9 cellular contexts compared by ENCODE assay signal in the genomic region with DNA sequence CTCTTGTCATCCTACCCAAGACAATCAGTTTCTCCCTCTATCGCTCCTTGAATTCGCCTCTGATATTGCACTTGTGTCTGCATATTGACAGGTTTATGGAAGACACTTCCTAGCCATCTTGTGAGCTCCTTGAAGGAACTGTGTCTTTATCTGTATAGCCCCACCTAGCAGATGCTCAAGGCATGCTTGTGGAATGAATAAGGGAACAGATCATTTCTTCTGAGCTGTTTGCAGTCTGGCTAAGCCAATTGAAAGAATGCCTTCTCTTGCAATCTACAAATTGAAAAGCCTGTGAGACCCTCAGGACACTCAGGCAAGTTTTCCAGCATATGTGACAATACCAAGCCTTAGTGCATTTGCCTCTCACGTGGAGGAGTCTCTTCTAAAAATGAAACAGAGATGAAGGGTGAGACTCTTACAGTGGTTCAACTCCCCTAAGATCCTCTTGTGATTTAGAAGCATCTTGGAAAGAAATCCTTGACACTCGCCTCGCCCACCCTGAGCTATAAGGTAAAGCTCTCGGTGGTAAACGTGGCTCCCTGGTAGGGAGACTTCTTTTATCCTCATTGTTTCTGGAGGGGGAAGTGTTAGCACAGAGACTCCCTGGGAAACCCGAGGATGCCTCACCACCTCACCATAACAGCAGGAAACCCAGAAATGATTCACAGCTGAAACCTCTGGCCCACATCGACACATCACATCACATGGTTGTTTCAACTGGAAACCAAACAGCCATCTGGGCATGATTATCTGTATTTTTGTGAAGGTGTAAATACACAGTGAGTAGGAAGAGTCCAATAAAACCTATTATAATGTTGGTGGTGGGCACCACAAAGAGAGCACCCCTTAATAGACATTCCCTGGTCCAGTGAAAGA.
A peak's percentile ranks its signal among the peaks of the same experiment; 100 is the strongest.
DNase-seq lines count a peak whose midpoint lies in the region; ATAC-seq lines count a peak whose summit lies in the region.
"Had no signal": no experiment of that assay in that cellular context is flagged by ENCODE, and none has a peak within 500 bp of the region (broad histone marks: within the 10 kb centered on the region; RNA-seq: fewer than 3 reads in every experiment).

No MANE protein-coding gene starts in this region.

- CTCF ChIA-PET in activated CD4-positive, alpha-beta T cell treated with anti-CD3 and anti-CD28 coated beads, Interleukin-2, amount 10 ng/mL, durations not matched to agents 7 days and 5 days (lab: Charles Lee): interaction anchor here (0.6 to 1.9 kb wide), 6 partner anchors 8 to 75 kb away, joined by 3 to 10 read pairs (median 4); no protein-coding TSS in a partner anchor

- H3K27me3 Mint-ChIP-seq in activated CD4-positive, alpha-beta T cell treated with anti-CD3 and anti-CD28 coated beads, Interleukin-2, amount 10 ng/mL, durations not matched to agents 7 days and 5 days: peaks cover 7% of the 10 kb centered on the region

- H3K79me2 ChIP-seq in ACC112 (ENCODE audit: control insufficient read depth, insufficient read depth, low read length, unreplicated experiment): no peaks in the 10 kb centered on the region

- H3K27me3 ChIP-seq in ACC112 (ENCODE audit: insufficient read depth, low read length): peaks cover 32% of the 10 kb centered on the region
- H3K27me3 ChIP-seq: vagina had no signal

- H3K4me1 ChIP-seq in ACC112 (ENCODE audit: control insufficient read depth, insufficient read depth, low read length, unreplicated experiment): peaks cover 17% of the 10 kb centered on the region

- H3K27ac Mint-ChIP-seq in activated CD4-positive, alpha-beta T cell treated with anti-CD3 and anti-CD28 coated beads, Interleukin-2, amount 10 ng/mL, durations not matched to agents 7 days and 5 days: peak overlapping the region; percentile 77

- peaks cover 7% of the 10 kb centered on the region for H3K9me3 Mint-ChIP-seq in activated CD4-positive, alpha-beta T cell treated with anti-CD3 and anti-CD28 coated beads, Interleukin-2, amount 10 ng/mL, durations not matched to agents 7 days and 5 days

- peak overlapping the region; percentile 87 for H3K27ac ChIP-seq in ACC112 (ENCODE audit: low read depth, low read length)
- H3K27ac ChIP-seq: vagina had no signal

- H3K4me3 Mint-ChIP-seq in activated CD4-positive, alpha-beta T cell treated with anti-CD3 and anti-CD28 coated beads, Interleukin-2, amount 10 ng/mL, durations not matched to agents 7 days and 5 days: peak overlapping the region; percentile 0

- DNase-seq in H4 (ENCODE audit: low spot score): peak; percentile 91
- peak; percentile 40 for DNase-seq in activated CD4-positive, alpha-beta T cell treated with anti-CD3 and anti-CD28 coated beads, Interleukin-2, amount 10 ng/mL, durations not matched to agents 7 days and 5 days
- DNase-seq in fibroblast of the conjunctiva (ENCODE audit: low read depth): peak; percentile 65
- peak; percentile 95 for DNase-seq in stromal cell of bone marrow (ENCODE audit: low read depth)
- no peak for DNase-seq in ureter (ENCODE audit: low spot score)

- POLR2A ChIA-PET in activated CD4-positive, alpha-beta T cell treated with anti-CD3 and anti-CD28 coated beads, Interleukin-2, amount 10 ng/mL, durations not matched to agents 7 days and 5 days (lab: Charles Lee): no interaction called here

- peaks cover 50% of the 10 kb centered on the region for H3K4me1 Mint-ChIP-seq in activated CD4-positive, alpha-beta T cell treated with anti-CD3 and anti-CD28 coated beads, Interleukin-2, amount 10 ng/mL, durations not matched to agents 7 days and 5 days

- ATAC-seq in HG02973 (IDR thresholded peaks at IDR 0.05; ENCODE audit: unreplicated experiment): no peak
- no peak for ATAC-seq in GM18867 (IDR thresholded peaks at IDR 0.05; ENCODE audit: unreplicated experiment)

- no peaks in the 10 kb centered on the region for H3K36me3 ChIP-seq in ACC112 (ENCODE audit: insufficient read depth, low read length)
- H3K36me3 ChIP-seq: vagina had no signal

- peak overlapping the region; percentile 36; the same call in 1 of the 2 replicates for H3K4me3 ChIP-seq in ACC112 (ENCODE audit: low read depth, low read length)
- H3K4me3 ChIP-seq: vagina had no signal

- peak overlapping the region; percentile 78 for H2AFZ ChIP-seq in ACC112 (ENCODE audit: low read length, unreplicated experiment)

- peaks cover 15% of the 10 kb centered on the region for H3K36me3 Mint-ChIP-seq in activated CD4-positive, alpha-beta T cell treated with anti-CD3 and anti-CD28 coated beads, Interleukin-2, amount 10 ng/mL, durations not matched to agents 7 days and 5 days (ENCODE audit: low read depth)
